Comparison of ENCODE assay signal across 13 cellular contexts in the genomic region with DNA sequence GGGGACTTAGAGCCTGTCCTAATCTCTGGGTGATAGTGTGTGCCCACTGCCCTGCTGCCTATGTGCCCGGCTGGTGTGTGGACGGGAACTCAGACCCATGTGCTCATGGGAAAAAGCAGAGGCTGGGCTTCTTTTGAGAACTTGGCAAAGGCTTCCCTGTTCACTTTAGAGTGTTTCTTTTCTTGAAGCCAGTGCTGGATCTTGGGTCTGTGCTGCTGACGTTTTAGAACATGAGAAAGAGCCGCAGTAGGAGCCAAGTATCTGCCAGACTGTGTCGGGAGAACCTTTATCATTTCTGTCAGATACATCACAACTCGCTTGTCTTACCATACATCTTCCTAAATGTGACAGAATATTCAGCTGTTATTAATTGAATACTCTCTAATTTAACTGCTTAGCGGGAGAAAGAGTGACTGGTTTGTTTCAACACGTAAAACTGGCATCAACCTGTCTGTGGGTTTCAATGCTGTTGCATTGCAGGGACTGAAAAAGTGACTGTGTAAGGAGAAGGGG.
DNase-seq lines count a peak whose midpoint lies in the region; ATAC-seq and TF ChIP-seq lines count a peak whose summit lies in the region.
"Had no signal": no experiment of that assay in that cellular context is flagged by ENCODE, and none has a peak within 500 bp of the region (broad histone marks: within the 10 kb centered on the region; RNA-seq: fewer than 3 reads in every experiment).

No MANE protein-coding gene starts in this region.

- no peak for TF ChIP-seq CTCF in fibroblast of the aortic adventitia (IDR thresholded peaks at IDR 0.05; ENCODE audit: insufficient read depth, low read length)
- no peak for TF ChIP-seq CTCF in thoracic aorta (IDR thresholded peaks at IDR 0.05)

- peaks cover 50% of the 10 kb centered on the region for H3K4me1 ChIP-seq in adipocyte (ENCODE audit: control insufficient read depth, insufficient read depth, low read length)
- H3K4me1 ChIP-seq in muscle layer of duodenum (ENCODE audit: control insufficient read depth in 1 of 2, insufficient read depth in 2 of 2, low read length in 2 of 2), result peaks cover 4 to 41% of the 10 kb centered on the region in 2 donors
- H3K4me1 ChIP-seq in thoracic aorta (ENCODE audit: control insufficient read depth in 1 of 2, low read depth in 2 of 2), result peaks cover 17 to 53% of the 10 kb centered on the region in 2 donors

- ATAC-seq in thoracic aorta (ENCODE audit: insufficient number of reproducible peaks, low FRiP score, low read depth) (peak; percentile 31), HG02840 (IDR thresholded peaks at IDR 0.05; ENCODE audit: low FRiP score, unreplicated experiment) (no peak)

- H3K9ac ChIP-seq in adipocyte (ENCODE audit: low read length), result peak overlapping the region; percentile 70

- peaks cover 3% of the 10 kb centered on the region for H3K9me3 ChIP-seq in adipocyte (ENCODE audit: control insufficient read depth, low read length)
- no peaks in the 10 kb centered on the region for H3K9me3 ChIP-seq in muscle layer of duodenum (ENCODE audit: control insufficient read depth in 1 of 2, low read length in 2 of 2)
- H3K9me3 ChIP-seq in thoracic aorta, result no peaks in the 10 kb centered on the region

- H3K36me3 ChIP-seq in adipocyte (ENCODE audit: control insufficient read depth, insufficient read depth, low read length, severe bottlenecking) (no peaks in the 10 kb centered on the region), muscle layer of duodenum (ENCODE audit: control insufficient read depth in 1 of 2, insufficient read depth in 2 of 2, low read length in 2 of 2) (no peaks in the 10 kb centered on the region), thoracic aorta (no peaks in the 10 kb centered on the region)

- H3K4me3 ChIP-seq in adipocyte (ENCODE audit: low read length) (peak overlapping the region; percentile 71), fibroblast of the aortic adventitia (ENCODE audit: low read depth, low read length) (peak overlapping the region; percentile 18), muscle layer of duodenum (ENCODE audit: low read depth in 1 of 2, low read length in 2 of 2) (peak overlapping the region; percentile 27 to 30), thoracic aorta (peak overlapping the region; percentile 69)

- DNase-seq in adipocyte (ENCODE audit: low read depth), result no peak
- peak; percentile 94 for DNase-seq in fibroblast of the aortic adventitia (ENCODE audit: low read depth)
- DNase-seq in thoracic aorta (ENCODE audit: low spot score), result no peak
- no peak for DNase-seq in kidney glomerular epithelial cell (lab: John Stamatoyannopoulos, UW)
- DNase-seq in activated effector memory CD4-positive, alpha-beta T cell treated with Interleukin-2 at 50 U/mL for 16 hours, result no peak
- DNase-seq in activated CD4-positive, alpha-beta T cell treated with anti-CD3 and anti-CD28 coated beads, Interleukin-2, amount 50 U/mL, for 1 hour, result no peak
- DNase-seq: activated CD4-positive, alpha-beta T cell treated with anti-CD3 and anti-CD28 coated beads, Interleukin-2, amount 10 ng/mL, durations not matched to agents 24 days and 14 days; activated naive CD8-positive, alpha-beta T cell treated with anti-CD3 and anti-CD28 coated beads, Interleukin-2, amount 10 ng/mL, durations not matched to agents 7 days and 5 days; NCI-H2171 treated with DMSO at 0.1 percent for 48 hours; stimulated activated CD4-positive, alpha-beta T cell treated with anti-CD3 and anti-CD28 coated beads, Interleukin-4, amount 100 ng/mL, for 4 hours had no signal

- peak overlapping the region; percentile 83 for H3K27ac ChIP-seq in muscle layer of duodenum (ENCODE audit: low read length)
- H3K27ac ChIP-seq in thoracic aorta, result peak overlapping the region; percentile 69 to 78
- H3K27ac ChIP-seq: RWPE1 had no signal

- no peaks in the 10 kb centered on the region for H3K27me3 ChIP-seq in adipocyte (replicated peaks; ENCODE audit: control insufficient read depth, insufficient read depth, low read length)
- H3K27me3 ChIP-seq in muscle layer of duodenum (ENCODE audit: low read depth, low read length), result no peaks in the 10 kb centered on the region
- H3K27me3 ChIP-seq in thoracic aorta (replicated peaks; ENCODE audit: insufficient read depth), result no peaks in the 10 kb centered on the region

Comparison
In these comparisons a context has a peak if more than half of its experiments do, and no peak if none do; other contexts are left out.
1. H3K4me3 ChIP-seq: peak in every context shown above with its lines; median percentile 71 in adipocyte; 69 in thoracic aorta; 28 in muscle layer of duodenum; 18 in fibroblast of the aortic adventitia.